Comparison of ENCODE assay signal across 13 cellular contexts in genomic region chr9:98958271-98958989, GRCh38. TPM values are rescaled to one million over a fixed set of nuclear protein-coding genes. Genes with fewer than 3 reads are reported as not detected.
DNase-seq lines count a peak whose midpoint lies in the region; ATAC-seq lines count a peak whose summit lies in the region.
"Had no signal": no experiment of that assay in that cellular context is flagged by ENCODE, and none has a peak within 500 bp of the region (broad histone marks: within the 10 kb centered on the region; RNA-seq: fewer than 3 reads in every experiment).

No MANE protein-coding gene starts in this region.

- intact Hi-C loops in left cardiac atrium (cut with DNase I), result no loop called here

- H3K4me1 ChIP-seq in skeletal muscle satellite cell (ENCODE audit: control insufficient read depth, insufficient read depth, low read length) (peaks cover 39% of the 10 kb centered on the region), Karpas-422 (ENCODE audit: low read length) (no peaks in the 10 kb centered on the region)
- H3K4me1 ChIP-seq: Caco-2 had no signal

- H3K79me2 ChIP-seq in Karpas-422 (ENCODE audit: low read length), result no peaks in the 10 kb centered on the region

- H3K36me3 ChIP-seq in skeletal muscle satellite cell (ENCODE audit: insufficient read depth, low read length) (no peaks in the 10 kb centered on the region), Karpas-422 (ENCODE audit: insufficient read depth, low read length) (no peaks in the 10 kb centered on the region)

- H3K4me3 ChIP-seq in skeletal muscle satellite cell (ENCODE audit: low read length) (peak overlapping the region; percentile 41), Karpas-422 (ENCODE audit: low read length) (no peak overlapping the region)

- no peaks in the 10 kb centered on the region for H4K20me1 ChIP-seq in Karpas-422 (ENCODE audit: insufficient read depth, low read depth, low read length)

- H3K9ac ChIP-seq in skeletal muscle satellite cell (ENCODE audit: low read depth, low read length) (peak overlapping the region; percentile 83), Karpas-422 (ENCODE audit: low read length) (no peak overlapping the region)

- H2AFZ ChIP-seq in Karpas-422 (ENCODE audit: low read length), result no peak overlapping the region

- peak; percentile 67 to 86 for ATAC-seq in left cardiac atrium
- ATAC-seq in GM21825 (IDR thresholded peaks at IDR 0.05; ENCODE audit: unreplicated experiment), result no peak
- ATAC-seq in GM18868 (IDR thresholded peaks at IDR 0.05; ENCODE audit: unreplicated experiment), result no peak
- ATAC-seq in HG02610 (IDR thresholded peaks at IDR 0.05; ENCODE audit: unreplicated experiment), result no peak

- H3K27ac ChIP-seq in Karpas-422 (ENCODE audit: low read length), result no peak overlapping the region
- H3K27ac ChIP-seq: epithelial cell of prostate had no signal

- H3K9me3 ChIP-seq in skeletal muscle satellite cell (replicated peaks; ENCODE audit: low read length) (no peaks in the 10 kb centered on the region), Karpas-422 (ENCODE audit: low read length) (no peaks in the 10 kb centered on the region)

- H3K27me3 ChIP-seq in skeletal muscle satellite cell (ENCODE audit: control insufficient read depth, insufficient read depth, low read length) (peaks cover 36% of the 10 kb centered on the region), Karpas-422 (ENCODE audit: low read length) (no peaks in the 10 kb centered on the region; the same call in 1 of the 2 replicates)

- DNase-seq in Daoy (ENCODE audit: low read depth) (peak; percentile 67), amniotic epithelial cell (ENCODE audit: low read depth) (peak; percentile 71), left cardiac atrium (no peak), Karpas-422 (no peak)
- DNase-seq: activated CD4-positive, alpha-beta memory T cell treated with anti-CD3 and anti-CD28 coated beads for 36 hours; activated naive CD8-positive, alpha-beta T cell treated with anti-CD3 and anti-CD28 coated beads, Interleukin-2, amount 10 ng/mL, durations not matched to agents 7 days and 5 days; Caco-2; NCI-H446 had no signal

- no peaks in the 10 kb centered on the region for H3K9me2 ChIP-seq in Karpas-422 (replicated peaks; ENCODE audit: insufficient read depth, low read length)

- peak overlapping the region; percentile 67 for H3K4me2 ChIP-seq in skeletal muscle satellite cell (ENCODE audit: low read length)
- no peak overlapping the region for H3K4me2 ChIP-seq in Karpas-422 (ENCODE audit: low read depth, low read length, poor library complexity, severe bottlenecking)

RNA-seq across cellular contexts. Expression of gene COL15A1, which starts 14.7 kb away (rescaled TPM):
- total RNA-seq in Daoy (2014; rRNA removed; shearing (Covaris generic)), result 0.74 and 0.86 TPM in 2 replicates
- total RNA-seq in left cardiac atrium, result 10 to 100 TPM; 73.3 to 75.0 TPM
- 0.25 and 1.7 TPM in 2 replicates for total RNA-seq in skeletal muscle satellite cell (2012; rRNA removed)
- total RNA-seq in Karpas-422 (2014; rRNA removed; shearing (Covaris generic); ENCODE audit: low replicate concordance), result 0.40 and 0.93 TPM in 2 replicates
- total RNA-seq: Caco-2 had no signal

Comparison
In these comparisons a context has a peak if more than half of its experiments do, and no peak if none do; other contexts are left out.
1. DNase-seq: peak in Daoy (single experiment) and amniotic epithelial cell (single experiment); none in left cardiac atrium (single experiment) and Karpas-422 (single experiment).
2. ATAC-seq: peak in left cardiac atrium (2 of 2); none in GM21825 (single experiment), GM18868 (single experiment) and HG02610 (single experiment).
3. RNA of gene COL15A1, which starts 14.7 kb away (total RNA-seq): 73.3 to 75.0 TPM in left cardiac atrium; 0.40 to 0.93 TPM in Karpas-422 and 0.74 to 0.86 TPM in Daoy; every median in the first group is over 10 times any median in the second.